Comparison of ENCODE assay signal across 10 cellular contexts in genomic region chr21:42933973-42934372, GRCh38. TPM values are rescaled to one million over a fixed set of nuclear protein-coding genes. Genes with fewer than 3 reads are reported as not detected.
A peak's percentile ranks its signal among the peaks of the same experiment; 100 is the strongest.
DNase-seq lines count a peak whose midpoint lies in the region; ATAC-seq and TF ChIP-seq lines count a peak whose summit lies in the region.
"Not testable (repeated sequence)": the region's sequence is repeated elsewhere in the genome, so short reads cannot be mapped to it uniquely, and the experiment has no call there.
"Had no signal": no experiment of that assay in that cellular context is flagged by ENCODE, and none has a peak within 500 bp of the region (broad histone marks: within the 10 kb centered on the region; RNA-seq: fewer than 3 reads in every experiment).

No MANE protein-coding gene starts in this region.

- not testable (repeated sequence) for TF ChIP-seq CTCF in VCaP (conservative IDR thresholded peaks at IDR 0.05); endodermal cell (conservative IDR thresholded peaks at IDR 0.05); right lobe of liver (IDR thresholded peaks at IDR 0.05); mesothelial cell of epicardium (IDR thresholded peaks at IDR 0.05; ENCODE audit: unreplicated experiment); type B pancreatic cell (conservative IDR thresholded peaks at IDR 0.05)

- H3K4me3 Mint-ChIP-seq in endodermal cell: peak overlapping the region; percentile 61
- H3K4me3 Mint-ChIP-seq in mesothelial cell of epicardium: peak overlapping the region; percentile 33
- peak overlapping the region; percentile 49 for H3K4me3 Mint-ChIP-seq in type B pancreatic cell

- H3K27ac ChIP-seq in VCaP (peak overlapping the region; percentile 49), right lobe of liver (peak overlapping the region in 2 of 3 donors; percentile 69 to 87)
- H3K27ac ChIP-seq in endodermal cell (ENCODE audit: low read depth, low read length): not testable (repeated sequence)

- H3K4me3 ChIP-seq in H7 (ENCODE audit: insufficient read depth, low read depth, low read length) (peak overlapping the region; percentile 3; the same call in 1 of the 2 replicates), endodermal cell (ENCODE audit: low read length) (peak overlapping the region; percentile 76)
- not testable (repeated sequence) for H3K4me3 ChIP-seq in right lobe of liver

- not testable (repeated sequence) for H3K9me3 Mint-ChIP-seq in endodermal cell, mesothelial cell of epicardium, type B pancreatic cell

- not testable (repeated sequence) for H3K9me3 ChIP-seq in endodermal cell (ENCODE audit: control insufficient read depth, low read length); right lobe of liver

- DNase-seq in H7; right lobe of liver; mesothelial cell of epicardium (ENCODE audit: low spot score in 2 of 2, unreplicated experiment in 2 of 2); type B pancreatic cell (ENCODE audit: extremely low spot score, unreplicated experiment): not testable (repeated sequence)
- DNase-seq in endodermal cell (peak; percentile 33), sciatic nerve (ENCODE audit: low spot score) (peak; percentile 18)

- H3K27ac Mint-ChIP-seq in endodermal cell (peak overlapping the region; percentile 91), mesothelial cell of epicardium (peak overlapping the region; percentile 83)
- not testable (repeated sequence) for H3K27ac Mint-ChIP-seq in type B pancreatic cell

- H3K4me1 ChIP-seq in endodermal cell (ENCODE audit: control insufficient read depth, insufficient read depth, low read length): peaks cover 17% of the 10 kb centered on the region
- H3K4me1 ChIP-seq in right lobe of liver: peaks cover 0 to 20% (median 6%) of the 10 kb centered on the region in 4 donors

- not testable (repeated sequence) for H3K36me3 ChIP-seq in H7 (replicated peaks; ENCODE audit: control insufficient read depth, insufficient read depth, low read length); right lobe of liver
- H3K36me3 ChIP-seq in endodermal cell (ENCODE audit: control insufficient read depth, insufficient read depth, low read length): peaks cover 15% of the 10 kb centered on the region

- 89 to 98% methylated on average over 4 to 12 of the region's 12 CpGs for WGBS in endodermal cell (ENCODE audit: insufficient coverage in 1 of 2, insufficient read length in 1 of 2), 2 experiments
- WGBS in right lobe of liver (ENCODE audit: insufficient coverage, low coverage, low lambda C conversion rate, missing lambda C conversion rate): 66% methylated on average over 4 of the region's 12 CpGs

- intact Hi-C loops in right lobe of liver (cut with DNase I); sciatic nerve (cut with DNase I): not testable (repeated sequence)

- not testable (repeated sequence) for ATAC-seq in right lobe of liver, sciatic nerve

- not testable (repeated sequence) for H3K36me3 Mint-ChIP-seq in endodermal cell (ENCODE audit: low read depth); mesothelial cell of epicardium; type B pancreatic cell

- H3K27me3 Mint-ChIP-seq in endodermal cell (ENCODE audit: insufficient read depth); mesothelial cell of epicardium (ENCODE audit: low read depth); type B pancreatic cell: not testable (repeated sequence)

- H3K4me1 Mint-ChIP-seq in endodermal cell (peaks cover 79% of the 10 kb centered on the region), mesothelial cell of epicardium (peaks cover 72% of the 10 kb centered on the region), type B pancreatic cell (ENCODE audit: unreplicated experiment) (peaks cover 28% of the 10 kb centered on the region)

- not testable (repeated sequence) for TF ChIP-seq POLR2A in right lobe of liver (IDR thresholded peaks at IDR 0.05)

- H3K27me3 ChIP-seq in H7 (ENCODE audit: control insufficient read depth, insufficient read depth, low read length); endodermal cell (ENCODE audit: control insufficient read depth, insufficient read depth, low read length, poor library complexity, severe bottlenecking); right lobe of liver: not testable (repeated sequence)

- peak overlapping the region; percentile 62 for H3K9ac ChIP-seq in endodermal cell (ENCODE audit: extremely low read depth, low read length, poor library complexity, severe bottlenecking)

RNA-seq across cellular contexts. Expression of gene ERVH48-1, which starts 8.5 kb away (rescaled TPM):
- 42.9 and 57.1 TPM in 2 replicates for total RNA-seq in H7 (2014; rRNA removed; shearing (Covaris generic))
- total RNA-seq in endodermal cell (100 to 1,000 TPM in 1 of 2 donors, 10 to 100 TPM in 1; 34.0 to 186 TPM), right lobe of liver (under 1 TPM in 2 of 6 experiments, not detected in 4; 0.09 to 0.10 TPM), mesothelial cell of epicardium (2.9 to 4.5 TPM (median 4.5 TPM) in 3 replicates), sciatic nerve (not detected), type B pancreatic cell (ENCODE audit: low replicate concordance) (1.8 TPM in 1 of 2 replicates, not detected in the other)
- 15.1 TPM for polyA plus RNA-seq in endodermal cell (2013, experiment 1 of 2)
- polyA plus RNA-seq in endodermal cell (2013, experiment 2 of 2): 15.2 TPM
- total RNA-seq: Daoy, GM23248, HT-29 had no signal
- polyA plus RNA-seq: GM23248 had no signal

RNA-seq across cellular contexts. Expression of gene PKNOX1, which starts 40.4 kb away (rescaled TPM):
- total RNA-seq in H7 (2014; rRNA removed; shearing (Covaris generic)): 17.7 and 20.0 TPM in 2 replicates
- total RNA-seq in endodermal cell: 10 to 100 TPM; 25.9 to 29.9 TPM
- 18.6 TPM for polyA plus RNA-seq in endodermal cell (2013, experiment 1 of 2)
- polyA plus RNA-seq in endodermal cell (2013, experiment 2 of 2): 17.6 TPM
- total RNA-seq in right lobe of liver: 1 to 10 TPM; 6.2 to 9.5 (median 7.4) TPM
- 31.9 to 33.9 TPM (median 32.8 TPM) in 3 replicates for total RNA-seq in mesothelial cell of epicardium
- 23.1 TPM for total RNA-seq in sciatic nerve
- 14.6 and 25.4 TPM in 2 replicates for total RNA-seq in type B pancreatic cell (ENCODE audit: low replicate concordance)

RNA-seq across cellular contexts. Expression of gene NDUFV3, which starts 40.9 kb away (rescaled TPM):
- total RNA-seq in H7 (2014; rRNA removed; shearing (Covaris generic)): 40.5 and 41.9 TPM in 2 replicates
- total RNA-seq in endodermal cell (10 to 100 TPM; 25.8 to 27.2 TPM), right lobe of liver (10 to 100 TPM; 18.9 to 39.1 (median 23.6) TPM), mesothelial cell of epicardium (34.1 to 36.7 TPM (median 34.4 TPM) in 3 replicates), sciatic nerve (43.8 TPM), type B pancreatic cell (ENCODE audit: low replicate concordance) (38.6 and 43.3 TPM in 2 replicates)
- 23.5 TPM for polyA plus RNA-seq in endodermal cell (2013, experiment 1 of 2)
- polyA plus RNA-seq in endodermal cell (2013, experiment 2 of 2): 24.3 TPM

RNA-seq across cellular contexts. Expression of gene WDR4, which starts 54.6 kb away (rescaled TPM):
- total RNA-seq in H7 (2014; rRNA removed; shearing (Covaris generic)): 12.9 and 15.3 TPM in 2 replicates
- 10 to 100 TPM; 26.7 to 33.5 TPM for total RNA-seq in endodermal cell
- polyA plus RNA-seq in endodermal cell (2013, experiment 1 of 2): 9.5 TPM
- polyA plus RNA-seq in endodermal cell (2013, experiment 2 of 2): 9.6 TPM
- 10 to 100 TPM in 1 of 6 experiments, 1 to 10 TPM in 5; 6.3 to 10.5 (median 8.0) TPM for total RNA-seq in right lobe of liver
- 19.9 to 21.7 TPM (median 19.9 TPM) in 3 replicates for total RNA-seq in mesothelial cell of epicardium
- 13.0 TPM for total RNA-seq in sciatic nerve
- 19.1 and 25.6 TPM in 2 replicates for total RNA-seq in type B pancreatic cell (ENCODE audit: low replicate concordance)
